ENCODE assay signal across 1 cellular context in the genomic region with DNA sequence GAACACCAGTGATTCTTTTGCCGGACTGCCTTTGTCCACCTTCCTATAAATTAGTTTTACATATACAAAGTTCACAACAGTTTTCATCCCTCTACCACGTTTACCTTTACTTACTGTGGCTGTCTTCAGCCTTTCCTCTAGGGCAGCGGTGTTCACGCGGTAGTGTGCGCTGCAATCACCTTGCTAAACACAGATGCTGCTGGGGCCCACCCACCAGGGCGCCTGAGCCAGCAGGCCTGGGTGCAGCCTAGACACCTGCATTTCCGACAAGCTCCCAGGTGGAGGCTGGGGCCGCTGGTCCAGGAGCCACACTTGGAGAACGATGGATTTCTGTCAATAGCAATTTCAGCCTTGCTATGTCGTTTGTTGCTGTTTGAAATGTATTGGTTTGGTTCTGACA.
TF ChIP-seq lines count a peak whose summit lies in the region.

No MANE protein-coding gene starts in this region.

TF ChIP-seq in K562, 482 proteins besides CTCF, POLR2A, EP300 and RAD21 (continued from another document):
- TF ChIP-seq, protein P1, sequence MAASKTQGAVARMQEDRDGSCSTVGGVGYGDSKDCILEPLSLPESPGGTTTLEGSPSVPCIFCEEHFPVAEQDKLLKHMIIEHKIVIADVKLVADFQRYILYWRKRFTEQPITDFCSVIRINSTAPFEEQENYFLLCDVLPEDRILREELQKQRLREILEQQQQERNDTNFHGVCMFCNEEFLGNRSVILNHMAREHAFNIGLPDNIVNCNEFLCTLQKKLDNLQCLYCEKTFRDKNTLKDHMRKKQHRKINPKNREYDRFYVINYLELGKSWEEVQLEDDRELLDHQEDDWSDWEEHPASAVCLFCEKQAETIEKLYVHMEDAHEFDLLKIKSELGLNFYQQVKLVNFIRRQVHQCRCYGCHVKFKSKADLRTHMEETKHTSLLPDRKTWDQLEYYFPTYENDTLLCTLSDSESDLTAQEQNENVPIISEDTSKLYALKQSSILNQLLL (CRISPR knock-in tag; IDR thresholded peaks at IDR 0.05; ENCODE audit: borderline replicate concordance), result no peak
- no peak for TF ChIP-seq PPARD (CRISPR knock-in tag; IDR thresholded peaks at IDR 0.05)
